18 cellular contexts compared by ENCODE assay signal in genomic region chr17:77840576-77841160, GRCh38.
A peak's percentile ranks its signal among the peaks of the same experiment; 100 is the strongest.
DNase-seq lines count a peak whose midpoint lies in the region; ATAC-seq and TF ChIP-seq lines count a peak whose summit lies in the region.
"Had no signal": no experiment of that assay in that cellular context is flagged by ENCODE, and none has a peak within 500 bp of the region (broad histone marks: within the 10 kb centered on the region; RNA-seq: fewer than 3 reads in every experiment).

No MANE protein-coding gene starts in this region.

- H3K4me1 ChIP-seq in right cardiac atrium (ENCODE audit: control insufficient read depth, insufficient read depth, low read length) (peaks cover 13% of the 10 kb centered on the region), skeletal muscle tissue (ENCODE audit: control insufficient read depth in 3 of 3, insufficient read depth in 3 of 3, low read length in 3 of 3) (peaks cover 22 to 45% (median 36%) of the 10 kb centered on the region in 3 donors), foreskin keratinocyte (no peaks in the 10 kb centered on the region)

- no peak overlapping the region for H3K4me3 Mint-ChIP-seq in activated T-cell treated with anti-CD3 and anti-CD28 coated beads, Interleukin-2, amount 50 U/mL, for 24 hours
- no peak overlapping the region for H3K4me3 Mint-ChIP-seq in activated B cell treated with CpG ODN at 0.5 μM for 24 hours
- H3K4me3 Mint-ChIP-seq: naive thymus-derived CD4-positive, alpha-beta T cell had no signal

- no peaks in the 10 kb centered on the region for H3K36me3 Mint-ChIP-seq in activated T-cell treated with anti-CD3 and anti-CD28 coated beads, Interleukin-2, amount 50 U/mL, for 24 hours (ENCODE audit: low read depth)
- H3K36me3 Mint-ChIP-seq in activated B cell treated with CpG ODN at 0.5 μM for 24 hours (ENCODE audit: low read depth), result no peaks in the 10 kb centered on the region

- no peak for TF ChIP-seq CTCF in activated B cell treated with CpG ODN at 0.5 μM for 24 hours (IDR thresholded peaks at IDR 0.05)
- TF ChIP-seq CTCF in foreskin keratinocyte (conservative IDR thresholded peaks at IDR 0.05), result no peak

- H3K27ac Mint-ChIP-seq in activated T-cell treated with anti-CD3 and anti-CD28 coated beads, Interleukin-2, amount 50 U/mL, for 24 hours, result no peak overlapping the region
- no peak overlapping the region for H3K27ac Mint-ChIP-seq in activated B cell treated with CpG ODN at 0.5 μM for 24 hours

- peak overlapping the region; percentile 96 for H3K27ac ChIP-seq in right cardiac atrium (ENCODE audit: low read length)
- H3K27ac ChIP-seq in skeletal muscle tissue (ENCODE audit: low read depth, low read length), result peak overlapping the region; percentile 69
- no peak overlapping the region for H3K27ac ChIP-seq in foreskin keratinocyte

- H3K9ac ChIP-seq in skeletal muscle tissue (ENCODE audit: low read depth in 1 of 3, low read length in 3 of 3), result peak overlapping the region in 1 of 3 donors; percentile 72

- H3K4me1 Mint-ChIP-seq in activated T-cell treated with anti-CD3 and anti-CD28 coated beads, Interleukin-2, amount 50 U/mL, for 24 hours (ENCODE audit: low read depth), result peaks cover 61% of the 10 kb centered on the region
- peaks cover 36% of the 10 kb centered on the region for H3K4me1 Mint-ChIP-seq in activated B cell treated with CpG ODN at 0.5 μM for 24 hours

- CTCF ChIA-PET in activated B cell treated with CpG ODN at 0.5 μM for 24 hours (lab: Charles Lee), result no interaction called here

- H3K27me3 ChIP-seq in right cardiac atrium (ENCODE audit: control insufficient read depth, insufficient read depth) (no peaks in the 10 kb centered on the region), skeletal muscle tissue (ENCODE audit: control insufficient read depth in 3 of 3, insufficient read depth in 3 of 3, low read length in 3 of 3) (no peaks in the 10 kb centered on the region), foreskin keratinocyte (no peaks in the 10 kb centered on the region)

- intact Hi-C loops in activated B cell treated with CpG ODN at 0.5 μM for 24 hours (cut with micrococcal nuclease), result loop anchor here (5.0 kb wide), 1 partner anchor 42 kb away; no protein-coding TSS in a partner anchor
- intact Hi-C loops in right cardiac atrium (cut with DNase I), result no loop called here

- POLR2A ChIA-PET in activated B cell treated with CpG ODN at 0.5 μM for 24 hours (lab: Charles Lee), result interaction anchor here (0.7 kb wide), 1 partner anchor 21 kb away, joined by 4 read pairs; no protein-coding TSS in a partner anchor

- H3K9me3 ChIP-seq in right cardiac atrium (ENCODE audit: control insufficient read depth, low read length) (no peaks in the 10 kb centered on the region), skeletal muscle tissue (ENCODE audit: control insufficient read depth in 3 of 3, low read length in 3 of 3) (no peaks in the 10 kb centered on the region)

- DNase-seq in activated T-cell treated with anti-CD3 and anti-CD28 coated beads, Interleukin-2, amount 50 U/mL, for 24 hours, result peak; percentile 26
- DNase-seq in activated T-cell treated with anti-CD3 and anti-CD28 coated beads, Interleukin-2, amount 50 U/mL, for 48 hours, result no peak
- peak; percentile 12 for DNase-seq in activated B cell treated with CpG ODN at 0.5 μM for 24 hours
- DNase-seq in right cardiac atrium, result no peak
- DNase-seq in SHP77 treated with DMSO at 0.1 percent for 48 hours (lab: John Stamatoyannopoulos, UW), result no peak
- DNase-seq in foreskin keratinocyte, result no peak
- DNase-seq in SW 1271 (lab: John Stamatoyannopoulos, UW), result no peak
- DNase-seq: activated CD4-positive, CD25-positive, alpha-beta regulatory T cell treated with anti-CD3 and anti-CD28 coated beads, Interleukin-2, amount 50 U/mL, for 72 hours; foreskin fibroblast; H7; mesenchymal stem cell; naive thymus-derived CD4-positive, alpha-beta T cell; NCI-H1105; NCI-H2081; NCI-H446; T-helper 9 cell had no signal

- no peaks in the 10 kb centered on the region for H3K9me3 Mint-ChIP-seq in activated T-cell treated with anti-CD3 and anti-CD28 coated beads, Interleukin-2, amount 50 U/mL, for 24 hours
- no peaks in the 10 kb centered on the region for H3K9me3 Mint-ChIP-seq in activated B cell treated with CpG ODN at 0.5 μM for 24 hours

- ATAC-seq in activated B cell treated with CpG ODN at 0.5 μM for 24 hours (ENCODE audit: low read depth) (no peak), right cardiac atrium (no peak), foreskin keratinocyte (no peak)
- ATAC-seq: naive thymus-derived CD4-positive, alpha-beta T cell; SK-N-SH treated with all-trans-retinoic acid at 6 μM for 48 hours had no signal

- H3K4me3 ChIP-seq in right cardiac atrium (ENCODE audit: low read length), result no peak overlapping the region
- H3K4me3 ChIP-seq in skeletal muscle tissue (ENCODE audit: low read length in 3 of 3), result peak overlapping the region in 1 of 3 donors; percentile 46

- no peaks in the 10 kb centered on the region for H3K27me3 Mint-ChIP-seq in activated T-cell treated with anti-CD3 and anti-CD28 coated beads, Interleukin-2, amount 50 U/mL, for 24 hours
- peaks cover 61% of the 10 kb centered on the region for H3K27me3 Mint-ChIP-seq in activated B cell treated with CpG ODN at 0.5 μM for 24 hours

- WGBS in right cardiac atrium, result 77% methylated on average over 8 of the region's 8 CpGs

- H3K36me3 ChIP-seq in skeletal muscle tissue (ENCODE audit: control insufficient read depth in 3 of 3, insufficient read depth in 3 of 3, low read length in 3 of 3), result no peaks in the 10 kb centered on the region

Comparison
In these comparisons a context has a peak if more than half of its experiments do, and no peak if none do; other contexts are left out.
1. DNase-seq: peak in activated T-cell treated with anti-CD3 and anti-CD28 coated beads, Interleukin-2, amount 50 U/mL, for 24 hours (single experiment) and activated B cell treated with CpG ODN at 0.5 μM for 24 hours (single experiment); none in activated T-cell treated with anti-CD3 and anti-CD28 coated beads, Interleukin-2, amount 50 U/mL, for 48 hours (0 of 2), right cardiac atrium (0 of 3), SHP77 treated with DMSO at 0.1 percent for 48 hours (single experiment), foreskin keratinocyte (0 of 2) and SW 1271 (0 of 2).